Comparison of ENCODE assay signal across 35 cellular contexts in the genomic region with DNA sequence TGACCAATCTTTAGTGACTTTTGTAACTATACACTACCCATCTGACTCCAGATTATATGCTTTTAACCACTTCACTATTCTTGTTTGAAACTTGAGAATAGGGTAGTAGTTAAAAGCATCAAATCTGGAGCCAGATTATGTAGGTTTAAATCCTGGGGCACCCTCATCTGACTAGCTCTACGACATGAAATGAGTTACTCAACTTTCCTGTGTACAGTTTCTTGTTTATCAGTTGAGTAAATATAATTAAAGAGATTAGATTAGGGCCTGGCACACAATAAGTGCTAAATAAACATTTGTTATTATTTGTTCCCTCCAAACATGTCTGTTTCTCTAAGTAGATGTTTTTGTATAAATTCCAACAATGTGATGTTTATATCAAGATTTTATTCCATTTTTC.
"Had no signal": no experiment of that assay in that cellular context is flagged by ENCODE, and none has a peak within 500 bp of the region (broad histone marks: within the 10 kb centered on the region; RNA-seq: fewer than 3 reads in every experiment).

No MANE protein-coding gene starts in this region.

- H3K27ac ChIP-seq: KMS-11 had no signal

- H3K4me3 ChIP-seq: MG63 had no signal

- H3K36me3 ChIP-seq: MG63 had no signal

- H3K4me2 ChIP-seq: KMS-11 had no signal

- DNase-seq: Karpas-422, Kasumi-1, MG63, MM.1S, MV-4-11, NCI-H1048, NCI-H1092, NCI-H1092 treated with DMSO at 0.1 percent for 48 hours, NCI-H1105, NCI-H1105 treated with DMSO at 0.1 percent for 48 hours, NCI-H1417, NCI-H1417 treated with DMSO at 0.1 percent for 48 hours, NCI-H1436, NCI-H1436 treated with DMSO at 0.1 percent for 48 hours, NCI-H146, NCI-H1694, NCI-H1694 treated with DMSO at 0.1 percent for 48 hours, NCI-H187, NCI-H187 treated with DMSO at 0.1 percent for 48 hours, NCI-H1930, NCI-H2029, NCI-H2029 treated with DMSO at 0.1 percent for 48 hours, NCI-H2081, NCI-H2081 treated with DMSO at 0.1 percent for 48 hours, NCI-H2107, NCI-H2171, NCI-H2171 treated with DMSO at 0.1 percent for 48 hours, NCI-H2227 treated with DMSO at 0.1 percent for 48 hours, NCI-H226, NCI-H345, NCI-H446, NCI-H446 treated with DMSO at 0.1 percent for 48 hours, NCI-H510A, NCI-H510A treated with DMSO at 0.1 percent for 48 hours had no signal

- H3K27me3 ChIP-seq: MG63 had no signal

- H3K9me3 ChIP-seq: MG63 had no signal

- H3K9ac ChIP-seq: KMS-11 had no signal
